In the genomic region with DNA sequence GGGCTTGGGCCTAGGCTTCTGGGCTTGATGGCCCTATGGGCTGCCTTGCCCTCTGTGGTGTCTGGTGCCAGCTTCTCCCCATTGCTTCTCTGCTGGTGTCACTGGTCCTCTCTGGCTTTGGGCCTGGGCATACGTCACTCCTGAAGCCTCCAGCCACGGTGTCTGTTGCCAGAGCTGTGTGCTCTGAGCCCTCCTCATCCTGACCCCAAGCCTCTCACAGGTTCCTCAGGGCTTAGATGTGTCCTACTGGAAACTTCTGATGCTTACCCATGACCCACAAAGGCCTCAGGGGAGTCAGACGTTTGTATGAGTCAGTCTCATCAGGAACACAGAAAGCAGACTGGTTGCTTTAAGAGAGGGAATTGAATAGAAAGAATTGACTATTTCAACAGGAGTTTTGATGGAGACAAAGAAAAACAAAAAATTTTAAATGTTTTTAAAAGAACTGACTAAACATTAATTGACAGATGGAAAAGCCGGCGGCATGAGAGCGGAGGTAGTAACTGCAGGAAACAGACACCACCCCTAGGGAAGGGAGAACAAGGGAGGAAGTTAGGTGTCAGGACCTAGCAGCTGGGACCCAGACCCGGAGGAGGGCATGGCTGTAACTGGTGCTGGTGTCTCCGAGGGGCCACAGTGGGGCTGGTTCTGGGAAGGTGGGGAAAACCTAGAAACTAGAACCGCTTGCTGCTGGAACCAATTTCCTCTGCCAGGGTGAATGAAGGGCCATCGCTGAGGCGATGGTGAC, we compare ENCODE assay signal across 11 cellular contexts. TPM values are rescaled to one million over a fixed set of nuclear protein-coding genes. Genes with fewer than 3 reads are reported as not detected.
DNase-seq lines count a peak whose midpoint lies in the region; ATAC-seq, FAIRE-seq and TF ChIP-seq lines count a peak whose summit lies in the region.
"Had no signal": no experiment of that assay in that cellular context is flagged by ENCODE, and none has a peak within 500 bp of the region (broad histone marks: within the 10 kb centered on the region; RNA-seq: fewer than 3 reads in every experiment).

No MANE protein-coding gene starts in this region.

- H3K9me3 ChIP-seq in RWPE2 (ENCODE audit: severe bottlenecking), result no peaks in the 10 kb centered on the region

- H3K9me3 Mint-ChIP-seq in Calu3 (ENCODE audit: low read depth, unreplicated experiment), result no peaks in the 10 kb centered on the region

- peaks cover 73% of the 10 kb centered on the region for H3K4me1 Mint-ChIP-seq in Calu3 (ENCODE audit: low read depth, unreplicated experiment)

- peak; percentile 57 for ATAC-seq in RWPE2 (ENCODE audit: low read depth)

- H3K4me3 Mint-ChIP-seq in Calu3 (ENCODE audit: low read depth, unreplicated experiment), result no peak overlapping the region
- H3K4me3 Mint-ChIP-seq: brain had no signal

- FAIRE-seq in RCC 7860 (lab: Jason Lieb, UNC), result no peak

- no peak overlapping the region for H3K4me3 ChIP-seq in RWPE2 (ENCODE audit: severe bottlenecking)

- H3K27me3 ChIP-seq in RWPE2 (ENCODE audit: insufficient read depth, poor library complexity, severe bottlenecking), result no peaks in the 10 kb centered on the region

- TF ChIP-seq CTCF in Calu3 (IDR thresholded peaks at IDR 0.05; ENCODE audit: unreplicated experiment) (no peak), RWPE2 (IDR thresholded peaks at IDR 0.05; ENCODE audit: poor library complexity, severe bottlenecking) (no peak)

- H3K36me3 ChIP-seq in RWPE2 (ENCODE audit: low read depth), result no peaks in the 10 kb centered on the region

- intact Hi-C loops in Calu3 (cut with micrococcal nuclease; ENCODE audit: unreplicated experiment), result no loop called here
- intact Hi-C loops in posterior vena cava (cut with DNase I), result no loop called here

- peaks cover 46% of the 10 kb centered on the region for H3K4me1 ChIP-seq in RWPE2 (ENCODE audit: insufficient read depth, poor library complexity, severe bottlenecking)

- H3K36me3 Mint-ChIP-seq in Calu3 (ENCODE audit: insufficient read depth, unreplicated experiment), result peaks cover 22% of the 10 kb centered on the region
- H3K36me3 Mint-ChIP-seq: brain had no signal

- DNase-seq in Calu3, result peak; percentile 47
- no peak for DNase-seq in RWPE2 (ENCODE audit: low spot score)
- peak; percentile 91 for DNase-seq in fibroblast of gingiva (ENCODE audit: low read depth)
- peak; percentile 87 for DNase-seq in posterior vena cava (ENCODE audit: low spot score)
- no peak for DNase-seq in effector CD4-positive, alpha-beta T cell
- no peak for DNase-seq in RCC 7860 (ENCODE audit: low spot score)
- DNase-seq in HuH-7 (ENCODE audit: low spot score), result no peak
- no peak for DNase-seq in activated CD4-positive, alpha-beta T cell treated with anti-CD3 and anti-CD28 coated beads for 48 hours
- DNase-seq: DMS79, NCI-H748 treated with DMSO at 0.1 percent for 48 hours had no signal

- CTCF ChIA-PET in Calu3 (lab: Charles Lee), result interaction anchor here (0.8 to 1.0 kb wide), 2 partner anchors 30 to 49 kb away, joined by 3 read pairs; no protein-coding TSS in a partner anchor

- H3K27me3 Mint-ChIP-seq in Calu3 (ENCODE audit: unreplicated experiment), result no peaks in the 10 kb centered on the region

- H3K27ac Mint-ChIP-seq in Calu3 (ENCODE audit: unreplicated experiment), result peak overlapping the region; percentile 72

- BruUV-seq in Calu3 (replicated peaks; lab: Mats Ljungman, UMichigan), result TSS peak; percentile 50

- peak overlapping the region; percentile 96 for H3K27ac ChIP-seq in RWPE2 (ENCODE audit: poor library complexity, severe bottlenecking)

RNA-seq across cellular contexts. Expression of a gene that starts 39.9 kb away (rescaled TPM):
- total RNA-seq in Calu3 (2022) (81.2 and 85.2 TPM in 2 replicates), posterior vena cava (1 to 10 TPM; 8.3 to 9.5 TPM)

Comparison
In these comparisons a context has a peak if more than half of its experiments do, and no peak if none do; other contexts are left out.
1. DNase-seq: peak in Calu3 (single experiment), fibroblast of gingiva (single experiment) and posterior vena cava (single experiment); none in RWPE2 (single experiment), effector CD4-positive, alpha-beta T cell (single experiment), RCC 7860 (single experiment), HuH-7 (single experiment) and activated CD4-positive, alpha-beta T cell treated with anti-CD3 and anti-CD28 coated beads for 48 hours (single experiment).